ENCODE assay signal across 21 cellular contexts in genomic region chr9:87393706-87394255, GRCh38.
"Had no signal": no experiment of that assay in that cellular context is flagged by ENCODE, and none has a peak within 500 bp of the region (broad histone marks: within the 10 kb centered on the region; RNA-seq: fewer than 3 reads in every experiment).

No MANE protein-coding gene starts in this region.

- H3K4me1 ChIP-seq: esophagus squamous epithelium, gastroesophageal sphincter, right atrium auricular region, sigmoid colon had no signal

- H3K4me3 ChIP-seq: esophagus squamous epithelium, gastroesophageal sphincter, lung, right atrium auricular region, sigmoid colon, skin epidermis had no signal

- FAIRE-seq: colon, kidney, urothelium cell line had no signal

- H3K27ac ChIP-seq: esophagus squamous epithelium, gastroesophageal sphincter, neutrophil, right atrium auricular region, sigmoid colon, skin epidermis had no signal

- H3K9me3 Mint-ChIP-seq: dendritic cell treated with granulocyte-macrophage colony-stimulating factor and Interleukin-4, amounts not matched to agents 40 ng/mL and 50 ng/mL, for 4 days had no signal

- H3K36me3 Mint-ChIP-seq: naive thymus-derived CD4-positive, alpha-beta T cell; stimulated activated naive B cell treated with anti-CD40 and anti-IgM and Interleukin-4, amounts not matched to agents 10 μg/mL and 1 μg/mL and 100 μg/mL, for 72 hours; type B pancreatic cell had no signal

- H3K27ac Mint-ChIP-seq: dendritic cell treated with granulocyte-macrophage colony-stimulating factor and Interleukin-4, amounts not matched to agents 40 ng/mL and 50 ng/mL, for 4 days; naive thymus-derived CD4-positive, alpha-beta T cell; stimulated activated naive B cell treated with anti-CD40 and anti-IgM and Interleukin-4, amounts not matched to agents 10 μg/mL and 1 μg/mL and 100 μg/mL, for 72 hours; stimulated activated naive CD8-positive, alpha-beta T cell treated with anti-CD3 and anti-CD28 coated beads, Interleukin-15, amount 100 ng/mL, for 72 hours; type B pancreatic cell had no signal

- H3K4me3 Mint-ChIP-seq: dendritic cell treated with granulocyte-macrophage colony-stimulating factor and Interleukin-4, amounts not matched to agents 40 ng/mL and 50 ng/mL, for 4 days; naive thymus-derived CD4-positive, alpha-beta T cell; stimulated activated naive B cell treated with anti-CD40 and anti-IgM and Interleukin-4, amounts not matched to agents 10 μg/mL and 1 μg/mL and 100 μg/mL, for 72 hours; stimulated activated naive CD8-positive, alpha-beta T cell treated with anti-CD3 and anti-CD28 coated beads, Interleukin-15, amount 100 ng/mL, for 72 hours; type B pancreatic cell had no signal

- H3K27me3 ChIP-seq: gastroesophageal sphincter, neutrophil, right atrium auricular region, sigmoid colon had no signal

- ATAC-seq: gastroesophageal sphincter; left colon; left ventricle myocardium superior; naive thymus-derived CD4-positive, alpha-beta T cell; stimulated activated naive B cell treated with anti-CD40 and anti-IgM and Interleukin-4, amounts not matched to agents 10 μg/mL and 1 μg/mL and 100 μg/mL, for 72 hours; stimulated activated naive CD8-positive, alpha-beta T cell treated with anti-CD3 and anti-CD28 coated beads, Interleukin-15, amount 100 ng/mL, for 72 hours had no signal

- H3K4me1 Mint-ChIP-seq: naive thymus-derived CD4-positive, alpha-beta T cell; stimulated activated naive B cell treated with anti-CD40 and anti-IgM and Interleukin-4, amounts not matched to agents 10 μg/mL and 1 μg/mL and 100 μg/mL, for 72 hours; stimulated activated naive CD8-positive, alpha-beta T cell treated with anti-CD3 and anti-CD28 coated beads, Interleukin-15, amount 100 ng/mL, for 72 hours had no signal

- H3K9me3 ChIP-seq: esophagus squamous epithelium, gastroesophageal sphincter, neutrophil, right atrium auricular region, sigmoid colon had no signal

- DNase-seq: esophagus squamous epithelium; foreskin fibroblast; glutamatergic neuron; kidney; left colon; left ventricle myocardium superior; naive thymus-derived CD4-positive, alpha-beta T cell; sigmoid colon; stimulated activated CD4-positive, alpha-beta T cell treated with anti-CD3 and anti-CD28 coated beads, Interleukin-2, amount 100 ng/mL, for 24 hours; stimulated activated CD4-positive, alpha-beta T cell treated with anti-CD3 and anti-CD28 coated beads, Interleukin-4, amount 100 ng/mL, for 4 hours; stimulated activated naive B cell treated with anti-CD40 and anti-IgM and Interleukin-4, amounts not matched to agents 10 μg/mL and 1 μg/mL and 100 μg/mL, for 72 hours; stimulated activated naive CD8-positive, alpha-beta T cell treated with anti-CD3 and anti-CD28 coated beads, Interleukin-15, amount 100 ng/mL, for 72 hours had no signal

- H3K36me3 ChIP-seq: esophagus squamous epithelium, gastroesophageal sphincter, neutrophil, right atrium auricular region, sigmoid colon had no signal
